8 cellular contexts compared by ENCODE assay signal in the genomic region with DNA sequence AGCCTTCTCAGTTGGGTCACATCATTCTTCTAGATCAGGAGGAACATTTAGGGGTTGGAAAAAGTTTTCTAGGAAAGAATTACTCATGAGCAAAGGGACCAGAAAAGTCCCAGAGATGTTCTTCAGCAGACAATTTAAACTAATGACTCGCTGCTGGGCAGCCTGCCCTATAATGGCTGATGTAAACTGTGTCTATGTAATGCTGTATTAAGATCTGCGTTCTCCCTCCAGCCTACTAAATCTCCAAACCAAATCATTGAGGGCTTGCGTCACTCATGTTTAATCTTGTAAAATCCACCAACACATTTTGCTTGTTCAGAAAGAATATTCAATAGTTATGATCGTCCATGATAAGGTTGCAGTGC.
DNase-seq lines count a peak whose midpoint lies in the region; ATAC-seq and TF ChIP-seq lines count a peak whose summit lies in the region.

No MANE protein-coding gene starts in this region.

- no peaks in the 10 kb centered on the region for H3K27me3 Mint-ChIP-seq in activated T-cell treated with anti-CD3 and anti-CD28 coated beads, Interleukin-2, amount 50 U/mL, for 24 hours
- H3K27me3 Mint-ChIP-seq in activated B cell treated with CpG ODN at 0.5 μM for 24 hours = no peaks in the 10 kb centered on the region
- no peaks in the 10 kb centered on the region for H3K27me3 Mint-ChIP-seq in stimulated activated memory B cell treated with anti-CD40 and anti-IgM and Interleukin-4, amounts not matched to agents 10 μg/mL and 1 μg/mL and 100 μg/mL, for 72 hours

- POLR2A ChIA-PET in activated B cell treated with CpG ODN at 0.5 μM for 24 hours (lab: Charles Lee) = interaction anchor here (1.4 to 1.8 kb wide), 2 partner anchors 38 to 97 kb away, joined by 3 to 5 read pairs; no protein-coding TSS in a partner anchor

- peak; percentile 23 for ATAC-seq in activated B cell treated with CpG ODN at 0.5 μM for 24 hours (ENCODE audit: low read depth)
- peak; percentile 46 for ATAC-seq in gastroesophageal sphincter
- ATAC-seq in stimulated activated memory B cell treated with anti-CD40 and anti-IgM and Interleukin-4, amounts not matched to agents 10 μg/mL and 1 μg/mL and 100 μg/mL, for 72 hours = peak; percentile 10

- WGBS in gastroesophageal sphincter (ENCODE audit: low coverage in 1 of 2), 2 donors = 24 to 30% methylated on average over 3 to 4 of the region's 4 CpGs

- no peak overlapping the region for H3K4me3 ChIP-seq in gastroesophageal sphincter

- no peak for TF ChIP-seq CTCF in activated B cell treated with CpG ODN at 0.5 μM for 24 hours (IDR thresholded peaks at IDR 0.05)
- TF ChIP-seq CTCF in gastroesophageal sphincter (IDR thresholded peaks at IDR 0.05) = no peak

- peaks cover 0 to 28% (median 4%) of the 10 kb centered on the region in 3 donors for H3K4me1 ChIP-seq in gastroesophageal sphincter

- no peak for DNase-seq in activated T-cell treated with anti-CD3 and anti-CD28 coated beads, Interleukin-2, amount 50 U/mL, for 24 hours
- no peak for DNase-seq in activated T-cell treated with anti-CD3 and anti-CD28 coated beads, Interleukin-2, amount 50 U/mL, for 1 hour
- DNase-seq in activated B cell treated with CpG ODN at 0.5 μM for 24 hours (no peak), amniotic stem cell (lab: John Stamatoyannopoulos, UW) (no peak), hippocampal formation (lab: John Stamatoyannopoulos, UW) (no peak), NCI-H1417 treated with DMSO at 0.1 percent for 48 hours (lab: John Stamatoyannopoulos, UW) (no peak)

- intact Hi-C loops in activated B cell treated with CpG ODN at 0.5 μM for 24 hours (cut with micrococcal nuclease) = no loop called here

- H3K4me1 Mint-ChIP-seq in activated T-cell treated with anti-CD3 and anti-CD28 coated beads, Interleukin-2, amount 50 U/mL, for 24 hours (ENCODE audit: low read depth) = peaks cover 90% of the 10 kb centered on the region
- peaks cover 60% of the 10 kb centered on the region for H3K4me1 Mint-ChIP-seq in activated B cell treated with CpG ODN at 0.5 μM for 24 hours
- peaks cover 59% of the 10 kb centered on the region for H3K4me1 Mint-ChIP-seq in stimulated activated memory B cell treated with anti-CD40 and anti-IgM and Interleukin-4, amounts not matched to agents 10 μg/mL and 1 μg/mL and 100 μg/mL, for 72 hours

- TF ChIP-seq EP300 in gastroesophageal sphincter (IDR thresholded peaks at IDR 0.05) = no peak

- CTCF ChIA-PET in activated B cell treated with CpG ODN at 0.5 μM for 24 hours (lab: Charles Lee) = interaction anchor here (0.6 kb wide), 1 partner anchor 38 kb away, joined by 3 read pairs; no protein-coding TSS in a partner anchor

- no peaks in the 10 kb centered on the region for H3K9me3 ChIP-seq in gastroesophageal sphincter

- H3K36me3 ChIP-seq in gastroesophageal sphincter = no peaks in the 10 kb centered on the region

- H3K4me3 Mint-ChIP-seq in activated T-cell treated with anti-CD3 and anti-CD28 coated beads, Interleukin-2, amount 50 U/mL, for 24 hours = peak overlapping the region; percentile 57
- H3K4me3 Mint-ChIP-seq in activated B cell treated with CpG ODN at 0.5 μM for 24 hours = peak overlapping the region; percentile 49
- H3K4me3 Mint-ChIP-seq in stimulated activated memory B cell treated with anti-CD40 and anti-IgM and Interleukin-4, amounts not matched to agents 10 μg/mL and 1 μg/mL and 100 μg/mL, for 72 hours = peak overlapping the region; percentile 45

- peaks cover 18% of the 10 kb centered on the region for H3K9me3 Mint-ChIP-seq in activated T-cell treated with anti-CD3 and anti-CD28 coated beads, Interleukin-2, amount 50 U/mL, for 24 hours
- no peaks in the 10 kb centered on the region for H3K9me3 Mint-ChIP-seq in activated B cell treated with CpG ODN at 0.5 μM for 24 hours
- H3K9me3 Mint-ChIP-seq in stimulated activated memory B cell treated with anti-CD40 and anti-IgM and Interleukin-4, amounts not matched to agents 10 μg/mL and 1 μg/mL and 100 μg/mL, for 72 hours = no peaks in the 10 kb centered on the region

- no peak for TF ChIP-seq POLR2A in gastroesophageal sphincter (IDR thresholded peaks at IDR 0.05)

- no peaks in the 10 kb centered on the region for H3K27me3 ChIP-seq in gastroesophageal sphincter

- peaks cover 77% of the 10 kb centered on the region for H3K36me3 Mint-ChIP-seq in activated T-cell treated with anti-CD3 and anti-CD28 coated beads, Interleukin-2, amount 50 U/mL, for 24 hours (ENCODE audit: low read depth)
- H3K36me3 Mint-ChIP-seq in activated B cell treated with CpG ODN at 0.5 μM for 24 hours (ENCODE audit: low read depth) = no peaks in the 10 kb centered on the region
- H3K36me3 Mint-ChIP-seq in stimulated activated memory B cell treated with anti-CD40 and anti-IgM and Interleukin-4, amounts not matched to agents 10 μg/mL and 1 μg/mL and 100 μg/mL, for 72 hours = no peaks in the 10 kb centered on the region

- H3K27ac ChIP-seq in gastroesophageal sphincter = peak overlapping the region in 3 of 4 donors; percentile 42 to 61 (median 43)

- peak overlapping the region; percentile 99 for H3K27ac Mint-ChIP-seq in activated T-cell treated with anti-CD3 and anti-CD28 coated beads, Interleukin-2, amount 50 U/mL, for 24 hours
- peak overlapping the region; percentile 86 for H3K27ac Mint-ChIP-seq in activated B cell treated with CpG ODN at 0.5 μM for 24 hours
- peak overlapping the region; percentile 80 for H3K27ac Mint-ChIP-seq in stimulated activated memory B cell treated with anti-CD40 and anti-IgM and Interleukin-4, amounts not matched to agents 10 μg/mL and 1 μg/mL and 100 μg/mL, for 72 hours
